In genomic region chr14:73491977-73492552, GRCh38 we compare ENCODE assay signal across 8 cellular contexts. TPM values are rescaled to one million over a fixed set of nuclear protein-coding genes. Genes with fewer than 3 reads are reported as not detected.
A peak's percentile ranks its signal among the peaks of the same experiment; 100 is the strongest.
DNase-seq lines count a peak whose midpoint lies in the region; ATAC-seq and TF ChIP-seq lines count a peak whose summit lies in the region.

No MANE protein-coding gene starts in this region.

- H3K27ac Mint-ChIP-seq in activated CD4-positive, alpha-beta memory T cell treated with anti-CD3 and anti-CD28 coated beads, Interleukin-2, amount 10 ng/mL, durations not matched to agents 7 days and 5 days: peak overlapping the region; percentile 54

- peaks cover 46% of the 10 kb centered on the region for H3K4me1 Mint-ChIP-seq in activated CD4-positive, alpha-beta memory T cell treated with anti-CD3 and anti-CD28 coated beads, Interleukin-2, amount 10 ng/mL, durations not matched to agents 7 days and 5 days

- H3K4me3 Mint-ChIP-seq in activated CD4-positive, alpha-beta memory T cell treated with anti-CD3 and anti-CD28 coated beads, Interleukin-2, amount 10 ng/mL, durations not matched to agents 7 days and 5 days: peak overlapping the region; percentile 77

- intact Hi-C loops in spleen (cut with DNase I; ENCODE audit: low total_unique reads): loop anchor here (5.0 kb wide), 1 partner anchor 535 kb away; no protein-coding TSS in a partner anchor

- peaks cover 42% of the 10 kb centered on the region for H3K36me3 Mint-ChIP-seq in activated CD4-positive, alpha-beta memory T cell treated with anti-CD3 and anti-CD28 coated beads, Interleukin-2, amount 10 ng/mL, durations not matched to agents 7 days and 5 days (ENCODE audit: low read depth)

- H3K27me3 ChIP-seq in spleen (replicated peaks in 1 of 7): no peaks in the 10 kb centered on the region

- H3K9me3 ChIP-seq in HEK293 (ENCODE audit: control insufficient read depth, insufficient read depth, low read depth, low read length) (no peaks in the 10 kb centered on the region), spleen (no peaks in the 10 kb centered on the region)

- no peak for TF ChIP-seq POLR2A in spleen (IDR thresholded peaks at IDR 0.05)

- H3K27ac ChIP-seq in HEK293 (ENCODE audit: extremely low read depth, low read depth, low read length) (peak overlapping the region; percentile 81; the same call in 1 of the 2 replicates), spleen (peak overlapping the region in 3 of 8 donors; percentile 89 to 93 (median 90))

- H3K36me3 ChIP-seq in HEK293 (ENCODE audit: control insufficient read depth in 2 of 2, insufficient read depth in 1 of 2, low read length in 2 of 2): peaks cover 4 to 12% of the 10 kb centered on the region in 2 experiments
- peaks cover 0 to 23% (median 0%) of the 10 kb centered on the region in 6 donors for H3K36me3 ChIP-seq in spleen

- no peaks in the 10 kb centered on the region for H3K9me3 Mint-ChIP-seq in activated CD4-positive, alpha-beta memory T cell treated with anti-CD3 and anti-CD28 coated beads, Interleukin-2, amount 10 ng/mL, durations not matched to agents 7 days and 5 days

- CTCF ChIA-PET in HEK293 (lab: Yijun Ruan, JAX): no interaction called here
- CTCF ChIA-PET in activated CD4-positive, alpha-beta memory T cell treated with anti-CD3 and anti-CD28 coated beads, Interleukin-2, amount 10 ng/mL, durations not matched to agents 7 days and 5 days (lab: Charles Lee): interaction anchor here (0.8 to 2.5 kb wide), 4 partner anchors 17 to 197 kb away, joined by 3 to 11 read pairs (median 6); no protein-coding TSS in a partner anchor

- no peak for DNase-seq in activated CD4-positive, alpha-beta memory T cell treated with anti-CD3 and anti-CD28 coated beads, Interleukin-2, amount 10 ng/mL, durations not matched to agents 7 days and 5 days
- DNase-seq in spleen (no peak), omental fat pad (ENCODE audit: low spot score) (no peak), NCI-H345 (lab: John Stamatoyannopoulos, UW) (no peak), NCI-H128 (lab: John Stamatoyannopoulos, UW; ENCODE audit: unreplicated experiment) (no peak)
- DNase-seq in stimulated activated CD4-positive, alpha-beta T cell treated with anti-CD3 and anti-CD28 coated beads, Interleukin-4, amount 100 ng/mL, for 4 hours: no peak

- no peak for ATAC-seq in omental fat pad (ENCODE audit: low FRiP score)

- H3K4me3 ChIP-seq in HEK293 (ENCODE audit: low read depth, low read length) (peak overlapping the region; percentile 60), iPS-11a (ENCODE audit: low read depth, low read length) (peak overlapping the region; percentile 77), spleen (peak overlapping the region; percentile 85 to 99 (median 92))

- POLR2A ChIA-PET in HEK293 (lab: Yijun Ruan, JAX): interaction anchor here (1.8 kb wide), 1 partner anchor 16 kb away, joined by 5 read pairs; no protein-coding TSS in a partner anchor
- POLR2A ChIA-PET in activated CD4-positive, alpha-beta memory T cell treated with anti-CD3 and anti-CD28 coated beads, Interleukin-2, amount 10 ng/mL, durations not matched to agents 7 days and 5 days (lab: Charles Lee): interaction anchor here (1.0 to 2.4 kb wide), 13 partner anchors 11 to 433 kb away, joined by 3 to 44 read pairs (median 7); partner anchors contain the start of genes ACOT2, ACOT4, NUMB and PTGR2

- TF ChIP-seq CTCF in HEK293 (tag by site-specific recombination; IDR thresholded peaks at IDR 0.05) (no peak), spleen (IDR thresholded peaks at IDR 0.05 in 8 of 11, conservative IDR thresholded peaks at IDR 0.05 in 3 of 11) (no peak), omental fat pad (IDR thresholded peaks at IDR 0.05) (no peak)

- H3K27me3 Mint-ChIP-seq in activated CD4-positive, alpha-beta memory T cell treated with anti-CD3 and anti-CD28 coated beads, Interleukin-2, amount 10 ng/mL, durations not matched to agents 7 days and 5 days: peaks cover 12% of the 10 kb centered on the region

- H3K4me1 ChIP-seq in HEK293 (ENCODE audit: control insufficient read depth, insufficient read depth, low read length) (peaks cover 12% of the 10 kb centered on the region), spleen (peaks cover 23 to 60% (median 37%) of the 10 kb centered on the region in 6 donors)

- 55 to 66% (median 61%) methylated on average over 23 to 28 of the region's 28 CpGs for WGBS in spleen, 5 donors

TF ChIP-seq in HEK293, 187 proteins besides CTCF, POLR2A, EP300 and RAD21:
- TF ChIP-seq GLIS1 (tag by site-specific recombination; IDR thresholded peaks at IDR 0.05) (peak; percentile 61), ZNF426 (tag by site-specific recombination; IDR thresholded peaks at IDR 0.05) (no peak), ZNF112 (tag by site-specific recombination; IDR thresholded peaks at IDR 0.05) (no peak), ZNF626 (tag by site-specific recombination; IDR thresholded peaks at IDR 0.05) (no peak)
TF ChIP-seq in HEK293: peak in this region for 1.

RNA-seq across cellular contexts. Expression of gene RIOX1, which starts 1.3 kb away (rescaled TPM):
- total RNA-seq in activated CD4-positive, alpha-beta memory T cell treated with anti-CD3 and anti-CD28 coated beads, Interleukin-2, amount 10 ng/mL, durations not matched to agents 7 days and 5 days: 10 to 100 TPM; 17.9 to 19.4 TPM
- total RNA-seq in spleen (10 to 100 TPM; 11.6 to 19.2 (median 13.8) TPM), omental fat pad (10 to 100 TPM; 12.3 to 21.1 (median 13.5) TPM)
- polyA plus RNA-seq in spleen: 10 to 100 TPM in 1 of 3 donors, 1 to 10 TPM in 2; 6.4 to 10.0 (median 7.3) TPM

RNA-seq across cellular contexts. Expression of gene NUMB, which starts 33.7 kb away (rescaled TPM):
- 10 to 100 TPM; 44.5 to 46.4 TPM for total RNA-seq in activated CD4-positive, alpha-beta memory T cell treated with anti-CD3 and anti-CD28 coated beads, Interleukin-2, amount 10 ng/mL, durations not matched to agents 7 days and 5 days
- 100 to 1,000 TPM in 4 of 7 donors, 10 to 100 TPM in 3; 78.0 to 165 (median 103) TPM for total RNA-seq in spleen
- polyA plus RNA-seq in spleen: 10 to 100 TPM; 19.8 to 30.7 (median 27.5) TPM
- total RNA-seq in omental fat pad: 10 to 100 TPM; 48.2 to 95.4 (median 62.8) TPM

RNA-seq across cellular contexts. Expression of gene ACOT1, which starts 44.9 kb away (rescaled TPM):
- 1 to 10 TPM; 2.2 to 2.9 TPM for total RNA-seq in activated CD4-positive, alpha-beta memory T cell treated with anti-CD3 and anti-CD28 coated beads, Interleukin-2, amount 10 ng/mL, durations not matched to agents 7 days and 5 days
- total RNA-seq in spleen (1 to 10 TPM in 4 of 7 donors, under 1 TPM in 3; 0.63 to 3.7 (median 2.1) TPM), omental fat pad (10 to 100 TPM in 3 of 4 donors, 1 to 10 TPM in 1; 4.9 to 41.6 (median 16.3) TPM)
- polyA plus RNA-seq in spleen: 1 to 10 TPM; 1.6 to 3.5 (median 3.3) TPM
